ENCODE assay signal across 1 cellular context in genomic region chr1:94608852-94609570, GRCh38.
TF ChIP-seq lines count a peak whose summit lies in the region.

No MANE protein-coding gene starts in this region.

TF ChIP-seq in A549, 52 proteins besides CTCF, POLR2A, EP300 and RAD21 (continued from another document):
- TF ChIP-seq USF2 (IDR thresholded peaks at IDR 0.05) (no peak), POLR2AphosphoS2 (conservative IDR thresholded peaks at IDR 0.05; ENCODE audit: low read length) (no peak), ELK1 (IDR thresholded peaks at IDR 0.05; ENCODE audit: low read depth, low read length) (no peak), NFE2L2 (conservative IDR thresholded peaks at IDR 0.05; ENCODE audit: low read length) (no peak), PHF8 (IDR thresholded peaks at IDR 0.05; ENCODE audit: borderline replicate concordance, low read depth) (no peak), TFCP2L1 (CRISPR knock-in tag; IDR thresholded peaks at IDR 0.05) (no peak), BHLHE40 (IDR thresholded peaks at IDR 0.05; ENCODE audit: low read depth, low read length) (no peak)
